Comparison of ENCODE assay signal across 1 cellular context in genomic region chr2:99337164-99337930, GRCh38.
A peak's percentile ranks its signal among the peaks of the same experiment; 100 is the strongest.
TF ChIP-seq lines count a peak whose summit lies in the region.

A gene with protein sequence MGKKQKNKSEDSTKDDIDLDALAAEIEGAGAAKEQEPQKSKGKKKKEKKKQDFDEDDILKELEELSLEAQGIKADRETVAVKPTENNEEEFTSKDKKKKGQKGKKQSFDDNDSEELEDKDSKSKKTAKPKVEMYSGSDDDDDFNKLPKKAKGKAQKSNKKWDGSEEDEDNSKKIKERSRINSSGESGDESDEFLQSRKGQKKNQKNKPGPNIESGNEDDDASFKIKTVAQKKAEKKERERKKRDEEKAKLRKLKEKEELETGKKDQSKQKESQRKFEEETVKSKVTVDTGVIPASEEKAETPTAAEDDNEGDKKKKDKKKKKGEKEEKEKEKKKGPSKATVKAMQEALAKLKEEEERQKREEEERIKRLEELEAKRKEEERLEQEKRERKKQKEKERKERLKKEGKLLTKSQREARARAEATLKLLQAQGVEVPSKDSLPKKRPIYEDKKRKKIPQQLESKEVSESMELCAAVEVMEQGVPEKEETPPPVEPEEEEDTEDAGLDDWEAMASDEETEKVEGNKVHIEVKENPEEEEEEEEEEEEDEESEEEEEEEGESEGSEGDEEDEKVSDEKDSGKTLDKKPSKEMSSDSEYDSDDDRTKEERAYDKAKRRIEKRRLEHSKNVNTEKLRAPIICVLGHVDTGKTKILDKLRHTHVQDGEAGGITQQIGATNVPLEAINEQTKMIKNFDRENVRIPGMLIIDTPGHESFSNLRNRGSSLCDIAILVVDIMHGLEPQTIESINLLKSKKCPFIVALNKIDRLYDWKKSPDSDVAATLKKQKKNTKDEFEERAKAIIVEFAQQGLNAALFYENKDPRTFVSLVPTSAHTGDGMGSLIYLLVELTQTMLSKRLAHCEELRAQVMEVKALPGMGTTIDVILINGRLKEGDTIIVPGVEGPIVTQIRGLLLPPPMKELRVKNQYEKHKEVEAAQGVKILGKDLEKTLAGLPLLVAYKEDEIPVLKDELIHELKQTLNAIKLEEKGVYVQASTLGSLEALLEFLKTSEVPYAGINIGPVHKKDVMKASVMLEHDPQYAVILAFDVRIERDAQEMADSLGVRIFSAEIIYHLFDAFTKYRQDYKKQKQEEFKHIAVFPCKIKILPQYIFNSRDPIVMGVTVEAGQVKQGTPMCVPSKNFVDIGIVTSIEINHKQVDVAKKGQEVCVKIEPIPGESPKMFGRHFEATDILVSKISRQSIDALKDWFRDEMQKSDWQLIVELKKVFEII (plus strand): TSS chr2:99337389. CDS start chr2:99337555, 166 bp downstream.

TF ChIP-seq in WTC11, 78 proteins besides CTCF, POLR2A, EP300 and RAD21 (continued from another document and continues in another):
- TF ChIP-seq, protein P1, sequence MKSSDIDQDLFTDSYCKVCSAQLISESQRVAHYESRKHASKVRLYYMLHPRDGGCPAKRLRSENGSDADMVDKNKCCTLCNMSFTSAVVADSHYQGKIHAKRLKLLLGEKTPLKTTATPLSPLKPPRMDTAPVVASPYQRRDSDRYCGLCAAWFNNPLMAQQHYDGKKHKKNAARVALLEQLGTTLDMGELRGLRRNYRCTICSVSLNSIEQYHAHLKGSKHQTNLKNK (CRISPR knock-in tag; IDR thresholded peaks at IDR 0.05) = no peak
- TF ChIP-seq, protein P2, sequence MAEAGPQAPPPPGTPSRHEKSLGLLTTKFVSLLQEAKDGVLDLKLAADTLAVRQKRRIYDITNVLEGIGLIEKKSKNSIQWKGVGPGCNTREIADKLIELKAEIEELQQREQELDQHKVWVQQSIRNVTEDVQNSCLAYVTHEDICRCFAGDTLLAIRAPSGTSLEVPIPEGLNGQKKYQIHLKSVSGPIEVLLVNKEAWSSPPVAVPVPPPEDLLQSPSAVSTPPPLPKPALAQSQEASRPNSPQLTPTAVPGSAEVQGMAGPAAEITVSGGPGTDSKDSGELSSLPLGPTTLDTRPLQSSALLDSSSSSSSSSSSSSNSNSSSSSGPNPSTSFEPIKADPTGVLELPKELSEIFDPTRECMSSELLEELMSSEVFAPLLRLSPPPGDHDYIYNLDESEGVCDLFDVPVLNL (CRISPR knock-in tag; IDR thresholded peaks at IDR 0.05; ENCODE audit: borderline replicate concordance, low read depth) = no peak; the same call in 1 of the 2 replicates
- TF ChIP-seq ZNF671 (CRISPR knock-in tag; IDR thresholded peaks at IDR 0.05) (no peak), CREB1 (CRISPR knock-in tag; IDR thresholded peaks at IDR 0.05) (no peak), TCF7 (CRISPR knock-in tag; IDR thresholded peaks at IDR 0.05; ENCODE audit: low read depth) (no peak), TP53 (CRISPR knock-in tag; IDR thresholded peaks at IDR 0.05) (no peak), NFATC4 (CRISPR knock-in tag; IDR thresholded peaks at IDR 0.05) (no peak), AFF4 (CRISPR knock-in tag; IDR thresholded peaks at IDR 0.05; ENCODE audit: borderline replicate concordance) (no peak), EMX1 (CRISPR knock-in tag; IDR thresholded peaks at IDR 0.05) (no peak), JUN (CRISPR knock-in tag; IDR thresholded peaks at IDR 0.05) (no peak), ZNF396 (CRISPR knock-in tag; IDR thresholded peaks at IDR 0.05; ENCODE audit: borderline replicate concordance) (no peak), TEAD1 (CRISPR knock-in tag; IDR thresholded peaks at IDR 0.05) (0 out of 2 replicates have a peak, but pooled peaks have one; percentile 17), PRRX2 (CRISPR knock-in tag; IDR thresholded peaks at IDR 0.05) (no peak), SOX15 (CRISPR knock-in tag; IDR thresholded peaks at IDR 0.05) (no peak), NR1H2 (CRISPR knock-in tag; IDR thresholded peaks at IDR 0.05) (no peak), RELA (CRISPR knock-in tag; IDR thresholded peaks at IDR 0.05; ENCODE audit: borderline replicate concordance) (no peak), OVOL2 (CRISPR knock-in tag; IDR thresholded peaks at IDR 0.05; ENCODE audit: borderline replicate concordance) (no peak), FOXJ3 (CRISPR knock-in tag; IDR thresholded peaks at IDR 0.05; ENCODE audit: borderline replicate concordance) (no peak), MXD4 (CRISPR knock-in tag; IDR thresholded peaks at IDR 0.05; ENCODE audit: borderline replicate concordance) (no peak), HMGA2 (CRISPR knock-in tag; IDR thresholded peaks at IDR 0.05) (no peak)
- TF ChIP-seq, protein P3, sequence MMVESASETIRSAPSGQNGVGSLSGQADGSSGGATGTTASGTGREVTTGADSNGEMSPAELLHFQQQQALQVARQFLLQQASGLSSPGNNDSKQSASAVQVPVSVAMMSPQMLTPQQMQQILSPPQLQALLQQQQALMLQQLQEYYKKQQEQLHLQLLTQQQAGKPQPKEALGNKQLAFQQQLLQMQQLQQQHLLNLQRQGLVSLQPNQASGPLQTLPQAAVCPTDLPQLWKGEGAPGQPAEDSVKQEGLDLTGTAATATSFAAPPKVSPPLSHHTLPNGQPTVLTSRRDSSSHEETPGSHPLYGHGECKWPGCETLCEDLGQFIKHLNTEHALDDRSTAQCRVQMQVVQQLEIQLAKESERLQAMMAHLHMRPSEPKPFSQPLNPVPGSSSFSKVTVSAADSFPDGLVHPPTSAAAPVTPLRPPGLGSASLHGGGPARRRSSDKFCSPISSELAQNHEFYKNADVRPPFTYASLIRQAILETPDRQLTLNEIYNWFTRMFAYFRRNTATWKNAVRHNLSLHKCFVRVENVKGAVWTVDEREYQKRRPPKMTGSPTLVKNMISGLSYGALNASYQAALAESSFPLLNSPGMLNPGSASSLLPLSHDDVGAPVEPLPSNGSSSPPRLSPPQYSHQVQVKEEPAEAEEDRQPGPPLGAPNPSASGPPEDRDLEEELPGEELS (CRISPR knock-in tag; IDR thresholded peaks at IDR 0.05) = peak; percentile 90
- TF ChIP-seq, protein P4, sequence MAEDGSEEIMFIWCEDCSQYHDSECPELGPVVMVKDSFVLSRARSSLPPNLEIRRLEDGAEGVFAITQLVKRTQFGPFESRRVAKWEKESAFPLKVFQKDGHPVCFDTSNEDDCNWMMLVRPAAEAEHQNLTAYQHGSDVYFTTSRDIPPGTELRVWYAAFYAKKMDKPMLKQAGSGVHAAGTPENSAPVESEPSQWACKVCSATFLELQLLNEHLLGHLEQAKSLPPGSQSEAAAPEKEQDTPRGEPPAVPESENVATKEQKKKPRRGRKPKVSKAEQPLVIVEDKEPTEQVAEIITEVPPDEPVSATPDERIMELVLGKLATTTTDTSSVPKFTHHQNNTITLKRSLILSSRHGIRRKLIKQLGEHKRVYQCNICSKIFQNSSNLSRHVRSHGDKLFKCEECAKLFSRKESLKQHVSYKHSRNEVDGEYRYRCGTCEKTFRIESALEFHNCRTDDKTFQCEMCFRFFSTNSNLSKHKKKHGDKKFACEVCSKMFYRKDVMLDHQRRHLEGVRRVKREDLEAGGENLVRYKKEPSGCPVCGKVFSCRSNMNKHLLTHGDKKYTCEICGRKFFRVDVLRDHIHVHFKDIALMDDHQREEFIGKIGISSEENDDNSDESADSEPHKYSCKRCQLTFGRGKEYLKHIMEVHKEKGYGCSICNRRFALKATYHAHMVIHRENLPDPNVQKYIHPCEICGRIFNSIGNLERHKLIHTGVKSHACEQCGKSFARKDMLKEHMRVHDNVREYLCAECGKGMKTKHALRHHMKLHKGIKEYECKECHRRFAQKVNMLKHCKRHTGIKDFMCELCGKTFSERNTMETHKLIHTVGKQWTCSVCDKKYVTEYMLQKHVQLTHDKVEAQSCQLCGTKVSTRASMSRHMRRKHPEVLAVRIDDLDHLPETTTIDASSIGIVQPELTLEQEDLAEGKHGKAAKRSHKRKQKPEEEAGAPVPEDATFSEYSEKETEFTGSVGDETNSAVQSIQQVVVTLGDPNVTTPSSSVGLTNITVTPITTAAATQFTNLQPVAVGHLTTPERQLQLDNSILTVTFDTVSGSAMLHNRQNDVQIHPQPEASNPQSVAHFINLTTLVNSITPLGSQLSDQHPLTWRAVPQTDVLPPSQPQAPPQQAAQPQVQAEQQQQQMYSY (CRISPR knock-in tag; IDR thresholded peaks at IDR 0.05) = no peak; the same call in 1 of the 2 replicates
- TF ChIP-seq, protein P5, sequence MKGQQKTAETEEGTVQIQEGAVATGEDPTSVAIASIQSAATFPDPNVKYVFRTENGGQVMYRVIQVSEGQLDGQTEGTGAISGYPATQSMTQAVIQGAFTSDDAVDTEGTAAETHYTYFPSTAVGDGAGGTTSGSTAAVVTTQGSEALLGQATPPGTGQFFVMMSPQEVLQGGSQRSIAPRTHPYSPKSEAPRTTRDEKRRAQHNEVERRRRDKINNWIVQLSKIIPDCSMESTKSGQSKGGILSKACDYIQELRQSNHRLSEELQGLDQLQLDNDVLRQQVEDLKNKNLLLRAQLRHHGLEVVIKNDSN (CRISPR knock-in tag; IDR thresholded peaks at IDR 0.05) = no peak; the same call in 1 of the 2 replicates
- TF ChIP-seq, protein P6, sequence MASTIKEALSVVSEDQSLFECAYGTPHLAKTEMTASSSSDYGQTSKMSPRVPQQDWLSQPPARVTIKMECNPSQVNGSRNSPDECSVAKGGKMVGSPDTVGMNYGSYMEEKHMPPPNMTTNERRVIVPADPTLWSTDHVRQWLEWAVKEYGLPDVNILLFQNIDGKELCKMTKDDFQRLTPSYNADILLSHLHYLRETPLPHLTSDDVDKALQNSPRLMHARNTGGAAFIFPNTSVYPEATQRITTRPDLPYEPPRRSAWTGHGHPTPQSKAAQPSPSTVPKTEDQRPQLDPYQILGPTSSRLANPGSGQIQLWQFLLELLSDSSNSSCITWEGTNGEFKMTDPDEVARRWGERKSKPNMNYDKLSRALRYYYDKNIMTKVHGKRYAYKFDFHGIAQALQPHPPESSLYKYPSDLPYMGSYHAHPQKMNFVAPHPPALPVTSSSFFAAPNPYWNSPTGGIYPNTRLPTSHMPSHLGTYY (CRISPR knock-in tag; IDR thresholded peaks at IDR 0.05) = no peak
- TF ChIP-seq, protein P7, sequence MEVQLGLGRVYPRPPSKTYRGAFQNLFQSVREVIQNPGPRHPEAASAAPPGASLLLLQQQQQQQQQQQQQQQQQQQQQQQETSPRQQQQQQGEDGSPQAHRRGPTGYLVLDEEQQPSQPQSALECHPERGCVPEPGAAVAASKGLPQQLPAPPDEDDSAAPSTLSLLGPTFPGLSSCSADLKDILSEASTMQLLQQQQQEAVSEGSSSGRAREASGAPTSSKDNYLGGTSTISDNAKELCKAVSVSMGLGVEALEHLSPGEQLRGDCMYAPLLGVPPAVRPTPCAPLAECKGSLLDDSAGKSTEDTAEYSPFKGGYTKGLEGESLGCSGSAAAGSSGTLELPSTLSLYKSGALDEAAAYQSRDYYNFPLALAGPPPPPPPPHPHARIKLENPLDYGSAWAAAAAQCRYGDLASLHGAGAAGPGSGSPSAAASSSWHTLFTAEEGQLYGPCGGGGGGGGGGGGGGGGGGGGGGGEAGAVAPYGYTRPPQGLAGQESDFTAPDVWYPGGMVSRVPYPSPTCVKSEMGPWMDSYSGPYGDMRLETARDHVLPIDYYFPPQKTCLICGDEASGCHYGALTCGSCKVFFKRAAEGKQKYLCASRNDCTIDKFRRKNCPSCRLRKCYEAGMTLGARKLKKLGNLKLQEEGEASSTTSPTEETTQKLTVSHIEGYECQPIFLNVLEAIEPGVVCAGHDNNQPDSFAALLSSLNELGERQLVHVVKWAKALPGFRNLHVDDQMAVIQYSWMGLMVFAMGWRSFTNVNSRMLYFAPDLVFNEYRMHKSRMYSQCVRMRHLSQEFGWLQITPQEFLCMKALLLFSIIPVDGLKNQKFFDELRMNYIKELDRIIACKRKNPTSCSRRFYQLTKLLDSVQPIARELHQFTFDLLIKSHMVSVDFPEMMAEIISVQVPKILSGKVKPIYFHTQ (CRISPR knock-in tag; IDR thresholded peaks at IDR 0.05) = no peak
- TF ChIP-seq, protein P8, sequence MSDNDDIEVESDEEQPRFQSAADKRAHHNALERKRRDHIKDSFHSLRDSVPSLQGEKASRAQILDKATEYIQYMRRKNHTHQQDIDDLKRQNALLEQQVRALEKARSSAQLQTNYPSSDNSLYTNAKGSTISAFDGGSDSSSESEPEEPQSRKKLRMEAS (CRISPR knock-in tag; IDR thresholded peaks at IDR 0.05) = peak; percentile 90
- TF ChIP-seq, protein P9, sequence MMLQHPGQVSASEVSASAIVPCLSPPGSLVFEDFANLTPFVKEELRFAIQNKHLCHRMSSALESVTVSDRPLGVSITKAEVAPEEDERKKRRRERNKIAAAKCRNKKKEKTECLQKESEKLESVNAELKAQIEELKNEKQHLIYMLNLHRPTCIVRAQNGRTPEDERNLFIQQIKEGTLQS (CRISPR knock-in tag; conservative IDR thresholded peaks at IDR 0.05) = no peak
